In genomic region chrX:120827213-120827612, GRCh38 we compare ENCODE assay signal across 4 cellular contexts. TPM values are rescaled to one million over a fixed set of nuclear protein-coding genes. Genes with fewer than 3 reads are reported as not detected.
"Had no signal": no experiment of that assay in that cellular context is flagged by ENCODE, and none has a peak within 500 bp of the region (broad histone marks: within the 10 kb centered on the region; RNA-seq: fewer than 3 reads in every experiment).

No MANE protein-coding gene starts in this region.

RNA-seq across cellular contexts. Expression of gene CT47B1, which starts 48.5 kb away (rescaled TPM):
- total RNA-seq: LHCN-M2, M059J, MCF 10A, NCI-H460 had no signal
